Comparison of ENCODE assay signal across 9 cellular contexts in genomic region chrX:65601530-65602281, GRCh38.
A peak's percentile ranks its signal among the peaks of the same experiment; 100 is the strongest.
DNase-seq lines count a peak whose midpoint lies in the region; ATAC-seq and TF ChIP-seq lines count a peak whose summit lies in the region.
"Had no signal": no experiment of that assay in that cellular context is flagged by ENCODE, and none has a peak within 500 bp of the region (broad histone marks: within the 10 kb centered on the region; RNA-seq: fewer than 3 reads in every experiment).

No MANE protein-coding gene starts in this region.

- H3K27ac Mint-ChIP-seq in activated CD4-positive, alpha-beta T cell treated with anti-CD3 and anti-CD28 coated beads, Interleukin-2, amount 10 ng/mL, durations not matched to agents 24 days and 14 days, result peak overlapping the region; percentile 94

- TF ChIP-seq POLR2A in GM18505 (IDR thresholded peaks at IDR 0.05; ENCODE audit: borderline replicate concordance, extremely low read depth, insufficient read depth, insufficient read length), result no peak

- no peaks in the 10 kb centered on the region for H3K27me3 Mint-ChIP-seq in activated CD4-positive, alpha-beta T cell treated with anti-CD3 and anti-CD28 coated beads, Interleukin-2, amount 10 ng/mL, durations not matched to agents 24 days and 14 days

- peaks cover 4% of the 10 kb centered on the region for H3K36me3 Mint-ChIP-seq in activated CD4-positive, alpha-beta T cell treated with anti-CD3 and anti-CD28 coated beads, Interleukin-2, amount 10 ng/mL, durations not matched to agents 24 days and 14 days (ENCODE audit: low read depth)

- ATAC-seq in GM18505 (IDR thresholded peaks at IDR 0.05; ENCODE audit: unreplicated experiment) (peak; percentile 46), HG02571 (IDR thresholded peaks at IDR 0.05; ENCODE audit: unreplicated experiment) (no peak)

- H3K4me3 ChIP-seq in LNCaP clone FGC (ENCODE audit: low read depth, low read length), result no peak overlapping the region
- H3K4me3 ChIP-seq: SJCRH30 had no signal

- peak; percentile 68 for DNase-seq in LNCaP clone FGC (ENCODE audit: low read depth)
- DNase-seq in activated CD4-positive, alpha-beta T cell treated with anti-CD3 and anti-CD28 coated beads, Interleukin-2, amount 10 ng/mL, durations not matched to agents 24 days and 14 days, result peak; percentile 85
- DNase-seq in effector CD4-positive, alpha-beta T cell, result peak; percentile 35
- DNase-seq in mucosa of gallbladder (ENCODE audit: low spot score), result peak; percentile 89
- DNase-seq in ureter (ENCODE audit: low spot score), result peak; percentile 85
- no peak for DNase-seq in NCI-H524 treated with DMSO at 0.1 percent for 48 hours (lab: John Stamatoyannopoulos, UW)

- peaks cover 15% of the 10 kb centered on the region for H3K9me3 Mint-ChIP-seq in activated CD4-positive, alpha-beta T cell treated with anti-CD3 and anti-CD28 coated beads, Interleukin-2, amount 10 ng/mL, durations not matched to agents 24 days and 14 days

- intact Hi-C loops in activated CD4-positive, alpha-beta T cell treated with anti-CD3 and anti-CD28 coated beads, Interleukin-2, amount 10 ng/mL, durations not matched to agents 24 days and 14 days (cut with micrococcal nuclease), result loop anchor here (1.0 kb wide), 1 partner anchor 67 kb away; no protein-coding TSS in a partner anchor

- H3K4me3 Mint-ChIP-seq in activated CD4-positive, alpha-beta T cell treated with anti-CD3 and anti-CD28 coated beads, Interleukin-2, amount 10 ng/mL, durations not matched to agents 24 days and 14 days, result peak overlapping the region; percentile 59

- H3K4me1 Mint-ChIP-seq in activated CD4-positive, alpha-beta T cell treated with anti-CD3 and anti-CD28 coated beads, Interleukin-2, amount 10 ng/mL, durations not matched to agents 24 days and 14 days, result peaks cover 57% of the 10 kb centered on the region

- TF ChIP-seq CTCF in LNCaP clone FGC (IDR thresholded peaks at IDR 0.05; ENCODE audit: control insufficient read depth, extremely low read depth, insufficient read depth), result no peak
